In genomic region chr6:88662163-88662580, GRCh38 we compare ENCODE assay signal across 15 cellular contexts.
DNase-seq lines count a peak whose midpoint lies in the region; ATAC-seq, FAIRE-seq and TF ChIP-seq lines count a peak whose summit lies in the region.
"Had no signal": no experiment of that assay in that cellular context is flagged by ENCODE, and none has a peak within 500 bp of the region (broad histone marks: within the 10 kb centered on the region; RNA-seq: fewer than 3 reads in every experiment).

No MANE protein-coding gene starts in this region.

- 90% methylated on average over 5 of the region's 5 CpGs for WGBS in hepatocyte (ENCODE audit: low lambda C conversion rate, missing lambda C conversion rate)

- H3K9me3 ChIP-seq in hepatocyte (ENCODE audit: low read depth) (no peaks in the 10 kb centered on the region), MG63 (peaks cover 3% of the 10 kb centered on the region; the same call in 1 of the 2 replicates)

- no peaks in the 10 kb centered on the region for H3K36me3 ChIP-seq in hepatocyte (replicated peaks; ENCODE audit: insufficient read depth, low read depth)
- no peaks in the 10 kb centered on the region; the same call in 1 of the 2 replicates for H3K36me3 ChIP-seq in MG63
- H3K36me3 ChIP-seq: HAP-1 had no signal

- TF ChIP-seq POLR2A in H54 (IDR thresholded peaks at IDR 0.05; ENCODE audit: low read depth, low read length), result no peak

- H3K4me1 ChIP-seq in hepatocyte (ENCODE audit: insufficient read depth), result no peaks in the 10 kb centered on the region
- H3K4me1 ChIP-seq: HAP-1 had no signal

- DNase-seq in LoVo (ENCODE audit: low spot score), result peak; percentile 55
- DNase-seq in hepatocyte (ENCODE audit: low spot score), result peak; percentile 36
- DNase-seq in NCI-H1436 treated with DMSO at 0.1 percent for 48 hours (lab: John Stamatoyannopoulos, UW), result no peak
- DNase-seq in SKM-1 treated with dmso at 0.1 percent for 144 hours (lab: John Stamatoyannopoulos, UW; ENCODE audit: unreplicated experiment), result no peak
- DNase-seq in MG63, result no peak
- DNase-seq in H54 (ENCODE audit: insufficient read length, low spot score), result no peak
- DNase-seq: cerebellar nuclear complex, Karpas-422, mammary epithelial cell had no signal

- H3K79me2 ChIP-seq in hepatocyte, result no peaks in the 10 kb centered on the region

- ATAC-seq in GM18907 (IDR thresholded peaks at IDR 0.05; ENCODE audit: unreplicated experiment) (peak; percentile 88), GM21737 (IDR thresholded peaks at IDR 0.05; ENCODE audit: unreplicated experiment) (peak; percentile 59)
- ATAC-seq: right cardiac atrium, WTC11 had no signal

- no peaks in the 10 kb centered on the region for H3K27me3 ChIP-seq in hepatocyte
- no peaks in the 10 kb centered on the region for H3K27me3 ChIP-seq in MG63

- H2AFZ ChIP-seq in hepatocyte, result no peak overlapping the region

- no peaks in the 10 kb centered on the region for H3K9me2 ChIP-seq in hepatocyte (replicated peaks; ENCODE audit: insufficient read depth)

- H4K20me1 ChIP-seq in hepatocyte (ENCODE audit: insufficient read depth, poor library complexity, severe bottlenecking), result no peaks in the 10 kb centered on the region

- no peak for TF ChIP-seq CTCF in hepatocyte (IDR thresholded peaks at IDR 0.05; ENCODE audit: poor library complexity)

- H3K4me2 ChIP-seq in hepatocyte, result no peak overlapping the region

- H3K4me3 ChIP-seq in hepatocyte (no peak overlapping the region), MG63 (no peak overlapping the region)
- H3K4me3 ChIP-seq: HAP-1 had no signal

- no peak for FAIRE-seq in H54 (lab: Jason Lieb, UNC)
- FAIRE-seq: frontal cortex had no signal

- no peak overlapping the region for H3K27ac ChIP-seq in hepatocyte

Comparison
In these comparisons a context has a peak if more than half of its experiments do, and no peak if none do; other contexts are left out.
1. DNase-seq: peak in LoVo (single experiment) and hepatocyte (single experiment); none in NCI-H1436 treated with DMSO at 0.1 percent for 48 hours (single experiment), SKM-1 treated with dmso at 0.1 percent for 144 hours (single experiment), MG63 (single experiment) and H54 (single experiment).